ENCODE assay signal across 8 cellular contexts in genomic region chr11:107598225-107599139, GRCh38. TPM values are rescaled to one million over a fixed set of nuclear protein-coding genes. Genes with fewer than 3 reads are reported as not detected.
A peak's percentile ranks its signal among the peaks of the same experiment; 100 is the strongest.
DNase-seq lines count a peak whose midpoint lies in the region; ATAC-seq and TF ChIP-seq lines count a peak whose summit lies in the region.

No MANE protein-coding gene starts in this region.

- no peaks in the 10 kb centered on the region for H3K36me3 ChIP-seq in osteoblast (ENCODE audit: insufficient read depth, low read length)

- ATAC-seq in GM18909 (IDR thresholded peaks at IDR 0.05; ENCODE audit: poor library complexity, unreplicated experiment) (peak; percentile 65), HG03520 (IDR thresholded peaks at IDR 0.05; ENCODE audit: unreplicated experiment) (peak; percentile 82)

- no peaks in the 10 kb centered on the region for H3K79me2 ChIP-seq in osteoblast (ENCODE audit: insufficient read depth, low read length)

- H3K27me3 ChIP-seq in osteoblast (ENCODE audit: insufficient read depth, low read length): peaks cover 44% of the 10 kb centered on the region

- no peak overlapping the region for H3K4me2 ChIP-seq in osteoblast (ENCODE audit: insufficient read depth, low read length)

- no peaks in the 10 kb centered on the region for H3K4me1 ChIP-seq in osteoblast (ENCODE audit: insufficient read depth, low read length)

- no peak overlapping the region for H3K4me3 ChIP-seq in osteoblast (ENCODE audit: insufficient read depth, low read length)

- H3K27ac ChIP-seq in osteoblast (ENCODE audit: low read depth, low read length): no peak overlapping the region

- no peaks in the 10 kb centered on the region for H4K20me1 ChIP-seq in osteoblast (ENCODE audit: insufficient read depth, low read length)

- DNase-seq in COLO829 (ENCODE audit: low spot score) (peak; percentile 14), astrocyte of the hippocampus (ENCODE audit: low read depth, low spot score) (peak; percentile 51), osteoblast (ENCODE audit: insufficient read length, low spot score, missing footprints) (peak; percentile 91), NCI-H1105 (lab: John Stamatoyannopoulos, UW) (no peak), NCI-H2081 (lab: John Stamatoyannopoulos, UW) (no peak), medulla oblongata (ENCODE audit: extremely low spot score) (no peak)

- H2AFZ ChIP-seq in osteoblast (ENCODE audit: low read length): no peak overlapping the region

- TF ChIP-seq CTCF in osteoblast (IDR thresholded peaks at IDR 0.05; ENCODE audit: extremely low read depth, low read depth, low read length): peak; percentile 49

- no peaks in the 10 kb centered on the region for H3K9me3 ChIP-seq in osteoblast (ENCODE audit: low read depth, low read length)

RNA-seq across cellular contexts. Expression of gene ELMOD1, which starts 7.5 kb away (rescaled TPM):
- total RNA-seq in osteoblast: under 0.01 TPM in 2 replicates

RNA-seq across cellular contexts. Expression of gene ALKBH8, which starts 32.9 kb away (rescaled TPM):
- total RNA-seq in osteoblast: 6.2 and 7.7 TPM in 2 replicates

Comparison
In these comparisons a context has a peak if more than half of its experiments do, and no peak if none do; other contexts are left out.
1. DNase-seq: peak in COLO829 (single experiment), astrocyte of the hippocampus (single experiment) and osteoblast (single experiment); none in NCI-H1105 (single experiment), NCI-H2081 (0 of 2) and medulla oblongata (single experiment).